In genomic region chr1:204946640-204947039, GRCh38 we compare ENCODE assay signal across 27 cellular contexts.
"Had no signal": no experiment of that assay in that cellular context is flagged by ENCODE, and none has a peak within 500 bp of the region (broad histone marks: within the 10 kb centered on the region; RNA-seq: fewer than 3 reads in every experiment).

No MANE protein-coding gene starts in this region.

- H3K9me3 ChIP-seq: left ventricle myocardium inferior, mucosa of descending colon, ovary, testis, thyroid gland, transverse colon, upper lobe of left lung, vagina had no signal

- H3K27ac ChIP-seq: left ventricle myocardium inferior, ovary, skin epidermis, testis, thyroid gland, transverse colon, upper lobe of left lung, vagina had no signal

- H3K36me3 ChIP-seq: left ventricle myocardium inferior, ovary, thyroid gland, transverse colon, upper lobe of left lung, vagina had no signal

- H3K9me3 Mint-ChIP-seq: memory B cell; natural killer cell treated with Interleukin-12 subunit alpha and Interleukin-12 subunit beta and Interleukin-15 and Interleukin-18, amount 100 ng/mL, for 72 hours; neural crest cell; stimulated activated naive CD8-positive, alpha-beta T cell treated with anti-CD3 and anti-CD28 coated beads, Interleukin-15, Interleukin-2, amounts not matched to agents 100 ng/mL and 50 ng/mL, for 24 hours had no signal

- H3K4me3 ChIP-seq: left ventricle myocardium inferior, lung, mucosa of descending colon, ovary, skin epidermis, testis, thyroid gland, transverse colon, upper lobe of left lung, vagina had no signal

- H3K36me3 Mint-ChIP-seq: memory B cell; naive thymus-derived CD4-positive, alpha-beta T cell; natural killer cell treated with Interleukin-12 subunit alpha and Interleukin-12 subunit beta and Interleukin-15 and Interleukin-18, amount 100 ng/mL, for 72 hours had no signal

- ATAC-seq: mucosa of descending colon; naive thymus-derived CD4-positive, alpha-beta T cell; natural killer cell treated with Interleukin-12 subunit alpha and Interleukin-12 subunit beta and Interleukin-15 and Interleukin-18, amount 100 ng/mL, for 72 hours; right cardiac atrium; sciatic nerve had no signal

- H3K27ac Mint-ChIP-seq: memory B cell; naive thymus-derived CD4-positive, alpha-beta T cell; natural killer cell treated with Interleukin-12 subunit alpha and Interleukin-12 subunit beta and Interleukin-15 and Interleukin-18, amount 100 ng/mL, for 72 hours; progenitor cell of endocrine pancreas; stimulated activated naive CD8-positive, alpha-beta T cell treated with anti-CD3 and anti-CD28 coated beads, Interleukin-15, Interleukin-2, amounts not matched to agents 100 ng/mL and 50 ng/mL, for 24 hours had no signal

- FAIRE-seq: keratinocyte had no signal

- H3K4me3 Mint-ChIP-seq: memory B cell; natural killer cell treated with Interleukin-12 subunit alpha and Interleukin-12 subunit beta and Interleukin-15 and Interleukin-18, amount 100 ng/mL, for 72 hours; neural crest cell; stimulated activated naive CD8-positive, alpha-beta T cell treated with anti-CD3 and anti-CD28 coated beads, Interleukin-15, Interleukin-2, amounts not matched to agents 100 ng/mL and 50 ng/mL, for 24 hours had no signal

- DNase-seq: kidney glomerular epithelial cell; left ventricle myocardium inferior; midbrain; mucosa of descending colon; naive thymus-derived CD4-positive, alpha-beta T cell; ovary; retina; right cardiac atrium; stimulated activated CD4-positive, alpha-beta T cell treated with anti-CD3 and anti-CD28 coated beads, Interleukin-12 subunit alpha, Interleukin-12 subunit beta, amount 100 ng/mL, for 4 hours; stimulated activated CD4-positive, alpha-beta T cell treated with anti-CD3 and anti-CD28 coated beads, Interleukin-15, amount 100 ng/mL, for 24 hours; stimulated activated CD4-positive, alpha-beta T cell treated with anti-CD3 and anti-CD28 coated beads, Interleukin-2, amount 100 ng/mL, for 24 hours; stimulated activated CD4-positive, alpha-beta T cell treated with anti-CD3 and anti-CD28 coated beads, Interleukin-4, amount 100 ng/mL, for 1 hour; stimulated activated naive CD4-positive, alpha-beta T cell; testis; thyroid gland; transverse colon had no signal

- H3K27me3 Mint-ChIP-seq: stimulated activated naive CD8-positive, alpha-beta T cell treated with anti-CD3 and anti-CD28 coated beads, Interleukin-15, Interleukin-2, amounts not matched to agents 100 ng/mL and 50 ng/mL, for 24 hours had no signal

- H3K4me1 ChIP-seq: testis, thyroid gland, upper lobe of left lung had no signal

- H3K27me3 ChIP-seq: ovary, testis, thyroid gland, transverse colon, upper lobe of left lung, vagina had no signal
